13 cellular contexts compared by ENCODE assay signal in genomic region chr12:29050503-29050902, GRCh38.
DNase-seq lines count a peak whose midpoint lies in the region; ATAC-seq lines count a peak whose summit lies in the region.
"Had no signal": no experiment of that assay in that cellular context is flagged by ENCODE, and none has a peak within 500 bp of the region (broad histone marks: within the 10 kb centered on the region; RNA-seq: fewer than 3 reads in every experiment).

No MANE protein-coding gene starts in this region.

- peak; percentile 8 for DNase-seq in RPMI8226
- no peak for DNase-seq in activated gamma-delta T cell treated with Interleukin-2 at 50 U/mL for 16 hours
- no peak for DNase-seq in H7
- no peak for DNase-seq in NCI-H774 (lab: John Stamatoyannopoulos, UW)
- no peak for DNase-seq in GM23248
- DNase-seq: activated T-cell treated with anti-CD3 and anti-CD28 coated beads, Interleukin-2, amount 50 U/mL, for 72 hours; NCI-H1436; sigmoid colon; substantia nigra had no signal

- no peak overlapping the region for H3K4me2 ChIP-seq in GM23248 (ENCODE audit: unreplicated experiment)

- H3K27me3 ChIP-seq in H7 (ENCODE audit: control insufficient read depth, insufficient read depth, low read length) (no peaks in the 10 kb centered on the region), GM23248 (replicated peaks; ENCODE audit: insufficient read depth) (no peaks in the 10 kb centered on the region)
- H3K27me3 ChIP-seq: sigmoid colon had no signal

- H3K4me1 ChIP-seq in GM23248 (ENCODE audit: insufficient read depth): no peaks in the 10 kb centered on the region
- H3K4me1 ChIP-seq: sigmoid colon had no signal

- H3K9me2 ChIP-seq in GM23248 (ENCODE audit: insufficient read depth): no peaks in the 10 kb centered on the region

- in situ Hi-C loops in GM23248 (cut with MboI): no loop called here

- no peaks in the 10 kb centered on the region for H3F3A ChIP-seq in GM23248 (ENCODE audit: insufficient read depth)

- H3K4me3 ChIP-seq in H7 (ENCODE audit: insufficient read depth, low read depth, low read length): no peak overlapping the region
- no peak overlapping the region for H3K4me3 ChIP-seq in GM23248
- H3K4me3 ChIP-seq: sigmoid colon, SK-N-MC had no signal

- WGBS in GM23248 (ENCODE audit: low coverage in 1 of 2, low lambda C conversion rate in 2 of 2, missing lambda C conversion rate in 2 of 2), 2 experiments: 28 to 31% methylated on average over 3 of the region's 3 CpGs

- H3K9ac ChIP-seq in GM23248: no peak overlapping the region

- H2AFZ ChIP-seq in GM23248: no peak overlapping the region

- H3K79me2 ChIP-seq in GM23248 (ENCODE audit: insufficient read depth): no peaks in the 10 kb centered on the region

- H3K9me3 ChIP-seq in GM23248 (ENCODE audit: low read depth): no peaks in the 10 kb centered on the region
- H3K9me3 ChIP-seq: sigmoid colon had no signal

- ATAC-seq in GM18909 (IDR thresholded peaks at IDR 0.05; ENCODE audit: poor library complexity, unreplicated experiment): peak; percentile 91
- ATAC-seq in HG02571 (IDR thresholded peaks at IDR 0.05; ENCODE audit: unreplicated experiment): peak; percentile 90
- peak; percentile 82 for ATAC-seq in HG03280 (IDR thresholded peaks at IDR 0.05; ENCODE audit: unreplicated experiment)
- ATAC-seq: activated T-cell treated with anti-CD3 and anti-CD28 coated beads, Interleukin-2, amount 50 U/mL, for 72 hours had no signal

- H3K36me3 ChIP-seq in H7 (replicated peaks; ENCODE audit: control insufficient read depth, insufficient read depth, low read length): no peaks in the 10 kb centered on the region
- no peaks in the 10 kb centered on the region for H3K36me3 ChIP-seq in GM23248 (ENCODE audit: low read depth)
- H3K36me3 ChIP-seq: sigmoid colon had no signal

- no peaks in the 10 kb centered on the region for H4K20me1 ChIP-seq in GM23248 (ENCODE audit: insufficient read depth)

- H3K27ac ChIP-seq in GM23248: no peak overlapping the region
- H3K27ac ChIP-seq: sigmoid colon, SK-N-MC had no signal
